In the genomic region with DNA sequence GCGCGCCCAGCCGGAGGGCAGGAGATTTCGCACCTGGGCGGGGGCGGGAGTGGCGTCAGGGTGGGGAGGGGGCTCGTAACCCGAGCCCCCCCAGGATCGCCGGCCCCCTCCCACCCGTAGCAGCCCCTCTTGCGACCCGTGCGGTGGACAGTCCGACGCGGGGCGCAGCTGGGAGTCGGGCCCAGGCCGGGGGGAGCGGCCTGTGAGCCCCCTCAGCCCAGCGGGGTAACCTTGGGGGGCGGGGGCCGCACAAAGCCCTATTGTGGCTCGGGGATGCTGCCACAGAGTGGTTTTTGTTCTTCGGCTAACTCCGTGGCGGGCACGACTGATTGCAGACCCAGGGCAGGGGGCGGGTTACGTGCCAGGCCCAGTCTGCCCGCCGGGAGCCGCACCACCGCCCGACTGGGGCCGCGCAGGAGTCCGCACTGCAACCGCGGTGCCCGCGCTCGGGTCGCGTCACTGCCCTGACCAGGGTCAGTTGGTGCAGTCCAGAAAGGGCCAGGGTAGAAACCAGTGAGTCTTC, we compare ENCODE assay signal across 9 cellular contexts. TPM values are rescaled to one million over a fixed set of nuclear protein-coding genes. Genes with fewer than 3 reads are reported as not detected.
A peak's percentile ranks its signal among the peaks of the same experiment; 100 is the strongest.
DNase-seq lines count a peak whose midpoint lies in the region; ATAC-seq and TF ChIP-seq lines count a peak whose summit lies in the region.
"Had no signal": no experiment of that assay in that cellular context is flagged by ENCODE, and none has a peak within 500 bp of the region (broad histone marks: within the 10 kb centered on the region; RNA-seq: fewer than 3 reads in every experiment).

No MANE protein-coding gene starts in this region.

- H3K36me3 ChIP-seq in BJ (ENCODE audit: control insufficient read depth, insufficient read depth, low read length) (no peaks in the 10 kb centered on the region), hepatocyte (replicated peaks; ENCODE audit: insufficient read depth, low read depth) (no peaks in the 10 kb centered on the region), prostate gland (no peaks in the 10 kb centered on the region)

- H3K79me2 ChIP-seq in hepatocyte = peaks cover 4% of the 10 kb centered on the region

- TF ChIP-seq POLR2A in prostate gland (IDR thresholded peaks at IDR 0.05) = no peak

- CTCF ChIA-PET in BJ (lab: Yijun Ruan, JAX) = interaction anchor here (0.6 to 12.8 kb wide), 22 partner anchors 9 to 456 kb away, joined by 3 to 210 read pairs (median 5); a partner anchor contains a TSS

- TF ChIP-seq CTCF in BJ (IDR thresholded peaks at IDR 0.05; ENCODE audit: insufficient read depth, low read depth, low read length) = no peak
- TF ChIP-seq CTCF in LNCaP clone FGC (IDR thresholded peaks at IDR 0.05; ENCODE audit: control insufficient read depth, extremely low read depth, insufficient read depth) = no peak
- TF ChIP-seq CTCF in hepatocyte (IDR thresholded peaks at IDR 0.05; ENCODE audit: poor library complexity) = no peak
- no peak for TF ChIP-seq CTCF in prostate gland (IDR thresholded peaks at IDR 0.05)

- POLR2A ChIA-PET in BJ (lab: Charles Lee) = interaction anchor here (0.6 to 0.7 kb wide), 2 partner anchors 27 to 96 kb away, joined by 3 read pairs; no protein-coding TSS in a partner anchor

- peaks cover 3% of the 10 kb centered on the region for H3K27me3 ChIP-seq in BJ (ENCODE audit: control insufficient read depth, insufficient read depth, low read length)
- peaks cover 14% of the 10 kb centered on the region for H3K27me3 ChIP-seq in hepatocyte
- no peaks in the 10 kb centered on the region for H3K27me3 ChIP-seq in prostate gland (replicated peaks; ENCODE audit: insufficient read depth)

- H3K4me3 ChIP-seq in BJ (ENCODE audit: low read depth, low read length) = peak overlapping the region; percentile 63
- H3K4me3 ChIP-seq in LNCaP clone FGC (ENCODE audit: low read depth, low read length) = peak overlapping the region; percentile 61
- peak overlapping the region; percentile 57 for H3K4me3 ChIP-seq in hepatocyte
- H3K4me3 ChIP-seq in prostate gland = peak overlapping the region; percentile 46 to 49

- H3K9me3 ChIP-seq in hepatocyte (ENCODE audit: low read depth) (no peaks in the 10 kb centered on the region), prostate gland (no peaks in the 10 kb centered on the region)

- peaks cover 22% of the 10 kb centered on the region for H3K4me1 ChIP-seq in hepatocyte (ENCODE audit: insufficient read depth)
- H3K4me1 ChIP-seq in prostate gland (replicated peaks) = peaks cover 8% of the 10 kb centered on the region

- H3K27ac ChIP-seq in adipose tissue (ENCODE audit: low read depth, low read length) = peak overlapping the region; percentile 68
- peak overlapping the region; percentile 97 for H3K27ac ChIP-seq in hepatocyte
- peak overlapping the region; percentile 70 to 76 for H3K27ac ChIP-seq in prostate gland

- no peaks in the 10 kb centered on the region for H3K9me2 ChIP-seq in hepatocyte (replicated peaks; ENCODE audit: insufficient read depth)

- ATAC-seq in HG02759 (IDR thresholded peaks at IDR 0.05; ENCODE audit: unreplicated experiment) = no peak

- WGBS in adipose tissue, 3 donors = 1 to 5% (median 1%) methylated on average over 45 to 47 of the region's 47 CpGs
- WGBS in hepatocyte (ENCODE audit: low lambda C conversion rate, missing lambda C conversion rate) = 7% methylated on average over 25 of the region's 47 CpGs
- under 1% methylated on average over 33 of the region's 47 CpGs for WGBS in prostate gland

- H2AFZ ChIP-seq in hepatocyte = peak overlapping the region; percentile 81

- DNase-seq in BJ (ENCODE audit: low read depth) (no peak), LNCaP clone FGC (ENCODE audit: low read depth) (no peak), hepatocyte (ENCODE audit: low spot score) (no peak), prostate gland (ENCODE audit: low spot score) (no peak), NCI-H345 treated with DMSO at 0.1 percent for 48 hours (lab: John Stamatoyannopoulos, UW; ENCODE audit: unreplicated experiment) (no peak), NCI-H128 (lab: John Stamatoyannopoulos, UW; ENCODE audit: unreplicated experiment) (no peak)

- no peaks in the 10 kb centered on the region for H4K20me1 ChIP-seq in hepatocyte (ENCODE audit: insufficient read depth, poor library complexity, severe bottlenecking)

- H3K4me2 ChIP-seq in hepatocyte = peak overlapping the region; percentile 94

- intact Hi-C loops in prostate gland (cut with DNase I) = loop anchor here (10.0 kb wide), 1 partner anchor 179 kb away; a partner anchor contains a TSS

RNA-seq across cellular contexts. Expression of a gene that starts 4.2 kb away (rescaled TPM):
- polyA plus RNA-seq in BJ (2011; rRNA removed) (53.3 and 84.3 TPM in 2 replicates), adipose tissue (10 to 100 TPM; 29.4 to 34.1 (median 33.6) TPM), hepatocyte (70.6 and 79.9 TPM in 2 replicates)
- polyA minus RNA-seq in BJ (2011; rRNA and poly(A)+ RNA removed) = 41.1 and 75.1 TPM in 2 replicates
- total RNA-seq in hepatocyte (57.3 and 60.3 TPM in 2 replicates), prostate gland (10 to 100 TPM; 50.7 to 79.3 TPM)

RNA-seq across cellular contexts. Expression of a gene that starts 10.6 kb away (rescaled TPM):
- polyA plus RNA-seq in BJ (2011; rRNA removed) (not detected in 2 replicates), adipose tissue (not detected), hepatocyte (0.60 TPM in 1 of 2 replicates, not detected in the other)
- not detected in 2 replicates for polyA minus RNA-seq in BJ (2011; rRNA and poly(A)+ RNA removed)
- total RNA-seq in hepatocyte (0.20 TPM in 1 of 2 replicates, not detected in the other), prostate gland (not detected)
- total RNA-seq: renal cortical epithelial cell had no signal

RNA-seq across cellular contexts. Expression of a gene that starts 26.1 kb away (rescaled TPM):
- polyA plus RNA-seq in BJ (2011; rRNA removed) = 49.7 and 78.3 TPM in 2 replicates
- polyA minus RNA-seq in BJ (2011; rRNA and poly(A)+ RNA removed) = 31.6 and 45.4 TPM in 2 replicates
- 10 to 100 TPM; 56.1 to 77.2 (median 56.9) TPM for polyA plus RNA-seq in adipose tissue
- total RNA-seq in hepatocyte = 25.5 and 35.8 TPM in 2 replicates
- polyA plus RNA-seq in hepatocyte = 34.6 and 35.9 TPM in 2 replicates
- 10 to 100 TPM; 48.1 to 75.4 TPM for total RNA-seq in prostate gland

RNA-seq across cellular contexts. Expression of a gene that starts 30.3 kb away (rescaled TPM):
- polyA plus RNA-seq in BJ (2011; rRNA removed) (965 and 1,130 TPM in 2 replicates), adipose tissue (1,000 to 10,000 TPM in 1 of 3 donors, 100 to 1,000 TPM in 2; 478 to 1,510 (median 796) TPM), hepatocyte (415 and 441 TPM in 2 replicates)
- polyA minus RNA-seq in BJ (2011; rRNA and poly(A)+ RNA removed) = 129 and 175 TPM in 2 replicates
- total RNA-seq in hepatocyte (377 and 379 TPM in 2 replicates), prostate gland (100 to 1,000 TPM; 552 to 673 TPM)

RNA-seq across cellular contexts. Expression of a gene that starts 54.4 kb away (rescaled TPM):
- 44.4 and 58.2 TPM in 2 replicates for polyA plus RNA-seq in BJ (2011; rRNA removed)
- 82.8 and 123 TPM in 2 replicates for polyA minus RNA-seq in BJ (2011; rRNA and poly(A)+ RNA removed)
- 10 to 100 TPM; 13.5 to 24.2 (median 14.6) TPM for polyA plus RNA-seq in adipose tissue
- total RNA-seq in hepatocyte = 48.0 and 53.3 TPM in 2 replicates
- polyA plus RNA-seq in hepatocyte = 11.0 and 12.8 TPM in 2 replicates
- 10 to 100 TPM; 60.1 to 84.5 TPM for total RNA-seq in prostate gland
